ENCODE assay signal across 9 cellular contexts in the genomic region with DNA sequence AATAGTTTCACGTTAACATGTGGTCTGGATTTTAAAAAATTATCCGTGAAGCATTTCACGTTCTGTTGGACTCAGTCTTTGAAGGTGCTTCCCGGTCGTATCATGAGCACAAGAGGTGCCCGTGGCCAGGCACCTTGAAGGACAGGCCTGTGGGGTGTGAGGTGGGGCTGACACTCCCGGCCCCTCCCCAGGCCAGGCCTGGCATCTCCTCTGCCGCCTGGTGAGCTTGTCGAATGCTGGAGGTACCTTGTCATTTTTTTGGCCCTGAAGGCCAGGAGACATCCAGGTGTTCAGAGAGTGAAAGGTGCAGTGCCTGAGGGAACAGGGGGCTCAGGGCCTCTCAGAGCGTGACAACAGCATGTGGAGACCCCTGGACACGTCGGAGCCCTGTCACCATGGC.
"Had no signal": no experiment of that assay in that cellular context is flagged by ENCODE, and none has a peak within 500 bp of the region (broad histone marks: within the 10 kb centered on the region; RNA-seq: fewer than 3 reads in every experiment).

No MANE protein-coding gene starts in this region.

- H3K4me3 ChIP-seq: GM23248, GM23338, HAP-1 had no signal

- H3K9me3 ChIP-seq: HAP-1 had no signal

- ATAC-seq: GM23338, HCT116 had no signal

- DNase-seq: GM23248, GOT3, H7, H9, HCEC 1CT, HFFc6 had no signal

- H3K4me2 ChIP-seq: GM23338 had no signal

- H3K27ac ChIP-seq: GM23248 had no signal

- H2AFZ ChIP-seq: GM23248, GM23338 had no signal

- H3K9ac ChIP-seq: GM23248 had no signal

- H3K4me1 ChIP-seq: HAP-1 had no signal

- H3K36me3 ChIP-seq: HAP-1 had no signal
